Comparison of ENCODE assay signal across 16 cellular contexts in the genomic region with DNA sequence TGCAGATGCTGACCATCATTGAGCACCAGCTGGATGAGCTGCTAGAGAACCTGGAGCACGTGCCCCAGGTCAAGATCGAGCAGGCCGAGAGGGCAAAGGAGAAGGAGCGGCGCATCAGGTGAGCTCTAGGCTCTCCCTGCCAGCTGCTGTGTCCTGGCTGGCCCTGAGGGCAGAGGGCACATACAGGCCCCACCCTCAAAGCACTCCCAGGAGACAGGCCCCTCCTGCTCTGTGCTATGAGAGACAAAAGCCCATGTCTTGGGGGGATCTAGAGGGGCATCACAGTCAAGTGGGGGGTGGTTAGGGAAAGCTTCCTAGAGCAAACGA. TPM values are rescaled to one million over a fixed set of nuclear protein-coding genes. Genes with fewer than 3 reads are reported as not detected.
A peak's percentile ranks its signal among the peaks of the same experiment; 100 is the strongest.
DNase-seq lines count a peak whose midpoint lies in the region; ATAC-seq, FAIRE-seq and TF ChIP-seq lines count a peak whose summit lies in the region.
"Had no signal": no experiment of that assay in that cellular context is flagged by ENCODE, and none has a peak within 500 bp of the region (broad histone marks: within the 10 kb centered on the region; RNA-seq: fewer than 3 reads in every experiment).

No MANE protein-coding gene starts in this region.

- FAIRE-seq in HepG2 (lab: Jason Lieb, UNC) = no peak

- H4K20me1 ChIP-seq in HepG2 (ENCODE audit: insufficient read depth, low read length) = no peaks in the 10 kb centered on the region

- in situ Hi-C loops in HepG2 (cut with HindIII; ENCODE audit: extremely low pct_ligation_motif_present, low pct_unique_long_range_greater_than_20kb) = no loop called here

- no peak overlapping the region for H3K4me3 Mint-ChIP-seq in brain
- H3K4me3 Mint-ChIP-seq in progenitor cell of endocrine pancreas (ENCODE audit: low read depth) = no peak overlapping the region

- H3K27ac Mint-ChIP-seq in brain (peak overlapping the region in 3 of 5 experiments; percentile 29 to 67 (median 50)), progenitor cell of endocrine pancreas (peak overlapping the region; percentile 67)

- H3K27me3 ChIP-seq in HepG2 (ENCODE audit: control insufficient read depth in 1 of 2, insufficient read depth in 2 of 2, low read length in 2 of 2) (no peaks in the 10 kb centered on the region), vagina (no peaks in the 10 kb centered on the region), spleen (replicated peaks in 1 of 7) (no peaks in the 10 kb centered on the region)
- H3K27me3 ChIP-seq: BLaER1 treated with 17β-estradiol and CSF1 and Interleukin-3, amounts not matched to agents 10 nM and 100 nM had no signal

- no peak for TF ChIP-seq POLR2A in HepG2 (IDR thresholded peaks at IDR 0.05; ENCODE audit: insufficient read depth in 1 of 2, low read depth in 2 of 2, low read length in 2 of 2)
- no peak for TF ChIP-seq POLR2A in vagina (IDR thresholded peaks at IDR 0.05)
- no peak for TF ChIP-seq POLR2A in spleen (IDR thresholded peaks at IDR 0.05)

- H3K36me3 ChIP-seq in HepG2 (replicated peaks in 1 of 2; ENCODE audit: control insufficient read depth in 1 of 2, insufficient read depth in 2 of 2, low read length in 2 of 2) (peaks cover 8 to 31% of the 10 kb centered on the region in 2 experiments; a peak in 4 of 5 replicates), vagina (peaks cover 0 to 18% of the 10 kb centered on the region in 2 donors), spleen (peaks cover 0 to 76% (median 47%) of the 10 kb centered on the region in 6 donors)

- no peak for TF ChIP-seq CTCF in brain (conservative IDR thresholded peaks at IDR 0.05)
- TF ChIP-seq CTCF in HepG2 (CRISPR knock-in tag; IDR thresholded peaks at IDR 0.05) = no peak
- TF ChIP-seq CTCF in progenitor cell of endocrine pancreas (IDR thresholded peaks at IDR 0.05; ENCODE audit: unreplicated experiment) = no peak
- TF ChIP-seq CTCF in vagina (IDR thresholded peaks at IDR 0.05) = no peak
- no peak for TF ChIP-seq CTCF in spleen (IDR thresholded peaks at IDR 0.05 in 8 of 11, conservative IDR thresholded peaks at IDR 0.05 in 3 of 11)

- no peaks in the 10 kb centered on the region for H3K79me2 ChIP-seq in HepG2 (ENCODE audit: insufficient read depth, low read length)

- ATAC-seq in HepG2 = peak; percentile 29
- ATAC-seq in HG03135 (IDR thresholded peaks at IDR 0.05; ENCODE audit: unreplicated experiment) = no peak
- ATAC-seq: PC-3 had no signal

- CTCF ChIA-PET in HepG2 (lab: Yijun Ruan, JAX; ENCODE audit: low intra/inter-chr PET ratio, low total read pairs) = no interaction called here

- no TSS peak for BruUV-seq in HepG2 (replicated peaks; lab: Mats Ljungman, UMichigan)

- H3K36me3 Mint-ChIP-seq in brain (peaks cover 24% of the 10 kb centered on the region), progenitor cell of endocrine pancreas (ENCODE audit: insufficient read depth) (peaks cover 2% of the 10 kb centered on the region)

- POLR2A ChIA-PET in HepG2 (lab: Yijun Ruan, JAX) = no interaction called here

- H3K27me3 Mint-ChIP-seq in brain (peaks cover 3% of the 10 kb centered on the region), progenitor cell of endocrine pancreas (no peaks in the 10 kb centered on the region)

- H3K4me2 ChIP-seq in HepG2 (ENCODE audit: low read depth, low read length) = no peak overlapping the region
- H3K4me2 ChIP-seq: BLaER1 treated with 17β-estradiol and CSF1 and Interleukin-3, amounts not matched to agents 10 nM and 100 nM had no signal

- H3K4me1 Mint-ChIP-seq in brain (no peaks in the 10 kb centered on the region), progenitor cell of endocrine pancreas (ENCODE audit: low read depth) (no peaks in the 10 kb centered on the region)

- no peak for DNase-seq in HepG2 (ENCODE audit: low spot score)
- DNase-seq in progenitor cell of endocrine pancreas (ENCODE audit: low spot score, unreplicated experiment) = no peak
- DNase-seq in vagina (ENCODE audit: extremely low spot score in 2 of 2) = peak; percentile 56 to 89
- DNase-seq in spleen = no peak
- no peak for DNase-seq in hippocampal formation (lab: John Stamatoyannopoulos, UW)
- DNase-seq: DMS153, EL, GOT3, KG1, NCI-H1048, NCI-H748 treated with DMSO at 0.1 percent for 48 hours, PC-3 had no signal

- H3K27ac ChIP-seq in HepG2 (ENCODE audit: extremely low read length, insufficient read depth, low read length) (no peak overlapping the region), vagina (no peak overlapping the region), spleen (no peak overlapping the region)
- H3K27ac ChIP-seq: BLaER1 treated with 17β-estradiol and CSF1 and Interleukin-3, amounts not matched to agents 10 nM and 100 nM had no signal

- TF ChIP-seq EP300 in HepG2 (IDR thresholded peaks at IDR 0.05; ENCODE audit: low read depth in 2 of 2, low read length in 2 of 2) (no peak), HepG2 (CRISPR knock-in tag; IDR thresholded peaks at IDR 0.05; ENCODE audit: borderline replicate concordance) (no peak)

- H3K4me1 ChIP-seq in HepG2 (ENCODE audit: insufficient read depth, low read length) (no peaks in the 10 kb centered on the region), vagina (no peaks in the 10 kb centered on the region), spleen (no peaks in the 10 kb centered on the region)
- H3K4me1 ChIP-seq: BLaER1 treated with 17β-estradiol and CSF1 and Interleukin-3, amounts not matched to agents 10 nM and 100 nM had no signal

- WGBS in HepG2 (ENCODE audit: low lambda C conversion rate) = 97% methylated on average over 6 of the region's 6 CpGs
- WGBS in spleen, 5 donors = 95 to 100% (median 96%) methylated on average over 1 to 6 of the region's 6 CpGs

- H3K9me3 Mint-ChIP-seq in brain = peaks cover 0 to 3% (median 0%) of the 10 kb centered on the region in 5 experiments
- no peaks in the 10 kb centered on the region for H3K9me3 Mint-ChIP-seq in progenitor cell of endocrine pancreas (ENCODE audit: low read depth)

- TF ChIP-seq RAD21 in HepG2 (CRISPR knock-in tag; IDR thresholded peaks at IDR 0.05) = no peak

- no peak overlapping the region for H3K4me3 ChIP-seq in HepG2 (replicated peaks in 1 of 3; ENCODE audit: insufficient read depth in 1 of 3, low read depth in 2 of 3, low read length in 3 of 3)
- no peak overlapping the region for H3K4me3 ChIP-seq in vagina
- no peak overlapping the region for H3K4me3 ChIP-seq in spleen
- H3K4me3 ChIP-seq: BLaER1 treated with 17β-estradiol and CSF1 and Interleukin-3, amounts not matched to agents 10 nM and 100 nM had no signal

- H3K9ac ChIP-seq in HepG2 (ENCODE audit: insufficient read depth, low read depth, low read length) = no peak overlapping the region
- H3K9ac ChIP-seq: BLaER1 treated with 17β-estradiol and CSF1 and Interleukin-3, amounts not matched to agents 10 nM and 100 nM had no signal

- H3K9me3 ChIP-seq in HepG2 (ENCODE audit: low read length) = no peaks in the 10 kb centered on the region
- H3K9me3 ChIP-seq in vagina = no peaks in the 10 kb centered on the region
- peaks cover 0 to 7% (median 0%) of the 10 kb centered on the region in 8 donors for H3K9me3 ChIP-seq in spleen

- no peak overlapping the region for H2AFZ ChIP-seq in HepG2 (ENCODE audit: low read length)

- intact Hi-C loops in HepG2 (cut with micrococcal nuclease; ENCODE audit: unreplicated experiment) = loop anchor here (2.0 kb wide), 1 partner anchor 77 kb away; a partner anchor contains a TSS
- intact Hi-C loops in vagina (cut with DNase I) = no loop called here
- intact Hi-C loops in spleen (cut with DNase I; ENCODE audit: low total_unique reads) = no loop called here

RNA-seq across cellular contexts. Expression of a gene that starts 39.5 kb away (rescaled TPM):
- polyA plus RNA-seq in brain (ENCODE audit: insufficient read depth, low read depth, low replicate concordance) = not detected
- total RNA-seq in HepG2 (2016; rRNA removed; fragmentation: Illumina TruSeq; extraction: Trizol) = 0.36 TPM in 1 of 2 replicates, not detected in the other
- not detected in 2 replicates for total RNA-seq in HepG2 (2016; cell fraction: cytosol; rRNA removed; fragmentation: Illumina TruSeq; extraction: Trizol; ENCODE audit: low read depth)
- 0.43 TPM in 1 of 2 replicates, not detected in the other for total RNA-seq in HepG2 (2016; cell fraction: insoluble cytoplasmic fraction; rRNA removed; fragmentation: Illumina TruSeq; extraction: Trizol)
- not detected in 2 replicates for total RNA-seq in HepG2 (2016; cell fraction: membrane; rRNA removed; fragmentation: Illumina TruSeq; extraction: Trizol)
- total RNA-seq in HepG2 (2016; cell fraction: nucleus; rRNA removed; fragmentation: Illumina TruSeq; extraction: Trizol) = not detected in 2 replicates
- 0.32 and 0.63 TPM in 2 replicates for polyA plus RNA-seq in HepG2 (2011; rRNA removed)
- 0.58 and 0.59 TPM in 2 replicates for polyA plus RNA-seq in HepG2 (2011; cell fraction: cytosol; rRNA removed)
- 0.42 and 0.63 TPM in 2 replicates for polyA plus RNA-seq in HepG2 (2011; cell fraction: nucleus; rRNA removed)
- polyA plus RNA-seq in HepG2 (2012) = 0.09 and 1.1 TPM in 2 replicates
- not detected in 2 replicates for polyA plus RNA-seq in HepG2 (2016; cell fraction: cytosol; fragmentation: Illumina TruSeq; extraction: Trizol; ENCODE audit: low read depth)
- 0.30 TPM in 1 of 2 replicates, not detected in the other for polyA plus RNA-seq in HepG2 (2016; cell fraction: insoluble cytoplasmic fraction; fragmentation: Illumina TruSeq; extraction: Trizol; ENCODE audit: low read depth)
- not detected in 2 replicates for polyA plus RNA-seq in HepG2 (2016; cell fraction: membrane; fragmentation: Illumina TruSeq; extraction: Trizol; ENCODE audit: low read depth)
- not detected in 2 replicates for polyA plus RNA-seq in HepG2 (2016; cell fraction: nucleus; fragmentation: Illumina TruSeq; extraction: Trizol; ENCODE audit: insufficient read depth, low read depth)
- 0.12 TPM in 1 of 2 replicates, not detected in the other for polyA minus RNA-seq in HepG2 (2011; rRNA and poly(A)+ RNA removed; ENCODE audit: low replicate concordance)
- 1.1 TPM in 1 of 2 replicates, not detected in the other for polyA minus RNA-seq in HepG2 (2011; cell fraction: cytosol; rRNA and poly(A)+ RNA removed)
- polyA minus RNA-seq in HepG2 (2011; cell fraction: nucleus; rRNA and poly(A)+ RNA removed) = not detected in 2 replicates
- total RNA-seq in progenitor cell of endocrine pancreas = 0.79 and 1.00 TPM in 2 replicates
- not detected for total RNA-seq in vagina
- total RNA-seq in spleen = not detected
- polyA plus RNA-seq in spleen = not detected
- total RNA-seq: M059J, PC-3 had no signal

RNA-seq across cellular contexts. Expression of a gene that starts 41.5 kb away (rescaled TPM):
- polyA plus RNA-seq in brain (ENCODE audit: insufficient read depth, low read depth, low replicate concordance) (30.8 TPM), HepG2 (2011; rRNA removed) (17.6 and 22.1 TPM in 2 replicates), spleen (10 to 100 TPM in 2 of 3 donors, 1 to 10 TPM in 1; 7.5 to 14.6 (median 13.2) TPM)
- total RNA-seq in HepG2 (2016; rRNA removed; fragmentation: Illumina TruSeq; extraction: Trizol) (14.7 and 21.2 TPM in 2 replicates), progenitor cell of endocrine pancreas (40.0 and 40.5 TPM in 2 replicates), vagina (36.8 TPM), spleen (10 to 100 TPM; 32.4 to 75.3 (median 50.0) TPM)
- 3.8 and 5.1 TPM in 2 replicates for total RNA-seq in HepG2 (2016; cell fraction: cytosol; rRNA removed; fragmentation: Illumina TruSeq; extraction: Trizol; ENCODE audit: low read depth)
- 14.1 and 20.6 TPM in 2 replicates for total RNA-seq in HepG2 (2016; cell fraction: insoluble cytoplasmic fraction; rRNA removed; fragmentation: Illumina TruSeq; extraction: Trizol)
- total RNA-seq in HepG2 (2016; cell fraction: membrane; rRNA removed; fragmentation: Illumina TruSeq; extraction: Trizol) = 8.3 and 8.6 TPM in 2 replicates
- 34.2 and 37.1 TPM in 2 replicates for total RNA-seq in HepG2 (2016; cell fraction: nucleus; rRNA removed; fragmentation: Illumina TruSeq; extraction: Trizol)
- 11.0 and 12.5 TPM in 2 replicates for polyA plus RNA-seq in HepG2 (2011; cell fraction: cytosol; rRNA removed)
- 66.1 and 66.9 TPM in 2 replicates for polyA plus RNA-seq in HepG2 (2011; cell fraction: nucleus; rRNA removed)
- 15.7 and 19.2 TPM in 2 replicates for polyA plus RNA-seq in HepG2 (2012)
- 1.2 TPM in 2 replicates for polyA plus RNA-seq in HepG2 (2016; cell fraction: cytosol; fragmentation: Illumina TruSeq; extraction: Trizol; ENCODE audit: low read depth)
- 9.6 and 12.3 TPM in 2 replicates for polyA plus RNA-seq in HepG2 (2016; cell fraction: insoluble cytoplasmic fraction; fragmentation: Illumina TruSeq; extraction: Trizol; ENCODE audit: low read depth)
- polyA plus RNA-seq in HepG2 (2016; cell fraction: membrane; fragmentation: Illumina TruSeq; extraction: Trizol; ENCODE audit: low read depth) = 2.8 TPM in 2 replicates
- polyA plus RNA-seq in HepG2 (2016; cell fraction: nucleus; fragmentation: Illumina TruSeq; extraction: Trizol; ENCODE audit: insufficient read depth, low read depth) = 46.7 and 52.0 TPM in 2 replicates
- 30.7 and 49.9 TPM in 2 replicates for polyA minus RNA-seq in HepG2 (2011; rRNA and poly(A)+ RNA removed; ENCODE audit: low replicate concordance)
- polyA minus RNA-seq in HepG2 (2011; cell fraction: cytosol; rRNA and poly(A)+ RNA removed) = 19.2 and 20.2 TPM in 2 replicates
- 69.8 and 75.6 TPM in 2 replicates for polyA minus RNA-seq in HepG2 (2011; cell fraction: nucleus; rRNA and poly(A)+ RNA removed)

Comparison
In these comparisons a context has a peak if more than half of its experiments do, and no peak if none do; other contexts are left out.
1. DNase-seq: peak in vagina (2 of 2); none in HepG2 (single experiment), progenitor cell of endocrine pancreas (single experiment), spleen (single experiment) and hippocampal formation (0 of 2).